ENCODE assay signal across 10 cellular contexts in genomic region chr19:38565686-38566105, GRCh38. TPM values are rescaled to one million over a fixed set of nuclear protein-coding genes. Genes with fewer than 3 reads are reported as not detected.
A peak's percentile ranks its signal among the peaks of the same experiment; 100 is the strongest.
DNase-seq lines count a peak whose midpoint lies in the region; ATAC-seq and TF ChIP-seq lines count a peak whose summit lies in the region.
"Had no signal": no experiment of that assay in that cellular context is flagged by ENCODE, and none has a peak within 500 bp of the region (broad histone marks: within the 10 kb centered on the region; RNA-seq: fewer than 3 reads in every experiment).

No MANE protein-coding gene starts in this region.

- H3K9ac ChIP-seq in mesenchymal stem cell (ENCODE audit: low read length), result no peak overlapping the region

- WGBS in mesenchymal stem cell, result 90% methylated on average over 22 of the region's 22 CpGs

- no peaks in the 10 kb centered on the region for H3K79me1 ChIP-seq in mesenchymal stem cell (replicated peaks; ENCODE audit: low read length, poor library complexity, severe bottlenecking)

- no peak overlapping the region for H3K27ac Mint-ChIP-seq in Calu3 (ENCODE audit: unreplicated experiment)
- no peak overlapping the region for H3K27ac Mint-ChIP-seq in activated T-helper 17 cell treated with anti-CD3 and anti-CD28 coated beads, Interleukin-2, amount 50 U/mL, for 72 hours
- no peak overlapping the region for H3K27ac Mint-ChIP-seq in HFFc6

- H2BK120ac ChIP-seq in mesenchymal stem cell (ENCODE audit: low read depth, low read length), result no peak overlapping the region

- no peaks in the 10 kb centered on the region for H3K79me2 ChIP-seq in ACC112 (ENCODE audit: control insufficient read depth, insufficient read depth, low read length, unreplicated experiment)

- H3K27ac ChIP-seq in ACC112 (ENCODE audit: low read depth, low read length), result no peak overlapping the region
- H3K27ac ChIP-seq in mesenchymal stem cell (ENCODE audit: low read length, poor library complexity, severe bottlenecking), result no peak overlapping the region
- H3K27ac ChIP-seq: dorsolateral prefrontal cortex had no signal

- no peak overlapping the region for H3K14ac ChIP-seq in mesenchymal stem cell (ENCODE audit: low read length in 2 of 2)

- H2AK5ac ChIP-seq in mesenchymal stem cell (ENCODE audit: low read length, severe bottlenecking), result no peak overlapping the region

- TF ChIP-seq CTCF in Calu3 (IDR thresholded peaks at IDR 0.05; ENCODE audit: unreplicated experiment) (no peak), HFFc6 (IDR thresholded peaks at IDR 0.05) (no peak)

- H3K23ac ChIP-seq in mesenchymal stem cell (ENCODE audit: low read length in 2 of 2), result no peak overlapping the region

- H4K91ac ChIP-seq in mesenchymal stem cell (ENCODE audit: low read length), result no peak overlapping the region

- H3K9me3 Mint-ChIP-seq in Calu3 (ENCODE audit: low read depth, unreplicated experiment), result no peaks in the 10 kb centered on the region
- H3K9me3 Mint-ChIP-seq in activated T-helper 17 cell treated with anti-CD3 and anti-CD28 coated beads, Interleukin-2, amount 50 U/mL, for 72 hours, result no peaks in the 10 kb centered on the region
- H3K9me3 Mint-ChIP-seq in HFFc6, result no peaks in the 10 kb centered on the region

- H3K4me3 ChIP-seq in ACC112 (ENCODE audit: low read depth, low read length), result peak overlapping the region; percentile 64
- no peak overlapping the region for H3K4me3 ChIP-seq in mesenchymal stem cell (ENCODE audit: insufficient read depth in 1 of 2, low read depth in 1 of 2, low read length in 2 of 2)

- H3K36me3 Mint-ChIP-seq in Calu3 (ENCODE audit: insufficient read depth, unreplicated experiment) (no peaks in the 10 kb centered on the region), HFFc6 (ENCODE audit: low read depth) (no peaks in the 10 kb centered on the region)
- H3K36me3 Mint-ChIP-seq in activated T-helper 17 cell treated with anti-CD3 and anti-CD28 coated beads, Interleukin-2, amount 50 U/mL, for 72 hours (ENCODE audit: low read depth), result peaks cover 20% of the 10 kb centered on the region

- intact Hi-C loops in Calu3 (cut with micrococcal nuclease; ENCODE audit: unreplicated experiment), result no loop called here

- DNase-seq in Calu3 (no peak), mesenchymal stem cell (no peak), NCI-H2029 (lab: John Stamatoyannopoulos, UW) (no peak), NCI-H2196 (lab: John Stamatoyannopoulos, UW; ENCODE audit: unreplicated experiment) (no peak), DMS153 treated with DMSO at 0.1 percent for 48 hours (lab: John Stamatoyannopoulos, UW; ENCODE audit: unreplicated experiment) (no peak), HFFc6 (no peak)
- DNase-seq: dorsolateral prefrontal cortex, T-helper 9 cell had no signal

- peaks cover 4% of the 10 kb centered on the region; the same call in 1 of the 2 replicates for H3K27me3 ChIP-seq in ACC112 (ENCODE audit: insufficient read depth, low read length)
- peaks cover 10 to 57% of the 10 kb centered on the region in 2 experiments for H3K27me3 ChIP-seq in mesenchymal stem cell (ENCODE audit: control insufficient read depth in 1 of 2, insufficient read depth in 1 of 2, low read length in 2 of 2)

- H3K4me1 Mint-ChIP-seq in Calu3 (ENCODE audit: low read depth, unreplicated experiment) (no peaks in the 10 kb centered on the region), HFFc6 (ENCODE audit: low read depth) (no peaks in the 10 kb centered on the region)
- peaks cover 10% of the 10 kb centered on the region for H3K4me1 Mint-ChIP-seq in activated T-helper 17 cell treated with anti-CD3 and anti-CD28 coated beads, Interleukin-2, amount 50 U/mL, for 72 hours

- H3K4me3 Mint-ChIP-seq in Calu3 (ENCODE audit: low read depth, unreplicated experiment), result peak overlapping the region; percentile 25
- peak overlapping the region; percentile 45 for H3K4me3 Mint-ChIP-seq in activated T-helper 17 cell treated with anti-CD3 and anti-CD28 coated beads, Interleukin-2, amount 50 U/mL, for 72 hours
- H3K4me3 Mint-ChIP-seq in HFFc6, result no peak overlapping the region

- H2BK5ac ChIP-seq in mesenchymal stem cell (ENCODE audit: low read depth, low read length, poor library complexity, severe bottlenecking), result no peak overlapping the region

- peak overlapping the region; percentile 23 for H2BK15ac ChIP-seq in mesenchymal stem cell (ENCODE audit: low read depth, poor library complexity, severe bottlenecking)

- no peak for ATAC-seq in activated T-helper 17 cell treated with anti-CD3 and anti-CD28 coated beads, Interleukin-2, amount 50 U/mL, for 72 hours (replicated peaks)

- no peaks in the 10 kb centered on the region for H3K9me3 ChIP-seq in mesenchymal stem cell (ENCODE audit: control insufficient read depth, low read length)

- H2AFZ ChIP-seq in ACC112 (ENCODE audit: low read length, unreplicated experiment) (peak overlapping the region; percentile 38), mesenchymal stem cell (ENCODE audit: low read depth, low read length) (no peak overlapping the region)

- no peaks in the 10 kb centered on the region for H3K36me3 ChIP-seq in ACC112 (ENCODE audit: insufficient read depth, low read length)
- H3K36me3 ChIP-seq in mesenchymal stem cell (ENCODE audit: control insufficient read depth in 1 of 2, insufficient read depth in 2 of 2, low read depth in 1 of 2, low read length in 2 of 2), result no peaks in the 10 kb centered on the region

- CTCF ChIA-PET in Calu3 (lab: Charles Lee), result no interaction called here

- H3K27me3 Mint-ChIP-seq in Calu3 (ENCODE audit: unreplicated experiment) (peaks cover 66% of the 10 kb centered on the region), HFFc6 (ENCODE audit: insufficient read depth) (peaks cover 42% of the 10 kb centered on the region)
- H3K27me3 Mint-ChIP-seq in activated T-helper 17 cell treated with anti-CD3 and anti-CD28 coated beads, Interleukin-2, amount 50 U/mL, for 72 hours, result peaks cover 3% of the 10 kb centered on the region

- no peak overlapping the region for H4K8ac ChIP-seq in mesenchymal stem cell (ENCODE audit: low read length)

- no peak overlapping the region for H3K4ac ChIP-seq in mesenchymal stem cell (ENCODE audit: low read depth in 1 of 2, low read length in 2 of 2)

- H3K4me1 ChIP-seq in ACC112 (ENCODE audit: control insufficient read depth, insufficient read depth, low read length, unreplicated experiment), result no peaks in the 10 kb centered on the region
- peaks cover 3% of the 10 kb centered on the region for H3K4me1 ChIP-seq in mesenchymal stem cell (ENCODE audit: control insufficient read depth, insufficient read depth, low read depth, low read length)

- no peak overlapping the region for H2BK12ac ChIP-seq in mesenchymal stem cell (ENCODE audit: low read length in 2 of 2)

- H3K18ac ChIP-seq in mesenchymal stem cell (ENCODE audit: low read depth in 1 of 2, low read length in 2 of 2), result no peak overlapping the region

- H3K4me2 ChIP-seq in mesenchymal stem cell (ENCODE audit: low read length, poor library complexity, severe bottlenecking), result no peak overlapping the region

- BruUV-seq in Calu3 (replicated peaks; lab: Mats Ljungman, UMichigan), result no TSS peak

RNA-seq across cellular contexts. Expression of gene MAP4K1, which starts 52.1 kb away (rescaled TPM):
- total RNA-seq in Calu3 (2022), result 1.2 TPM in 1 of 2 replicates, not detected in the other
- total RNA-seq in activated T-helper 17 cell treated with anti-CD3 and anti-CD28 coated beads, Interleukin-2, amount 50 U/mL, for 72 hours, result 100 to 1,000 TPM; 310 to 354 TPM
- 0.14 TPM for polyA plus RNA-seq in mesenchymal stem cell (2013, experiment 1 of 2)
- polyA plus RNA-seq in mesenchymal stem cell (2013, experiment 2 of 2), result 0.08 TPM
- total RNA-seq in HFFc6 (2021; fragmentation: NEBNext Ultra II Directional; extraction: Animal tissue kit (Norgen Biotek cat#: 25700)), result under 1 TPM in 3 of 6 experiments, not detected in 3; 0.27 to 0.74 (median 0.28) TPM

RNA-seq across cellular contexts. Expression of gene EIF3K, which starts 53.3 kb away (rescaled TPM):
- 334 and 338 TPM in 2 replicates for total RNA-seq in Calu3 (2022)
- total RNA-seq in activated T-helper 17 cell treated with anti-CD3 and anti-CD28 coated beads, Interleukin-2, amount 50 U/mL, for 72 hours, result 100 to 1,000 TPM; 172 to 301 TPM
- polyA plus RNA-seq in mesenchymal stem cell (2013, experiment 1 of 2), result 221 TPM
- 218 TPM for polyA plus RNA-seq in mesenchymal stem cell (2013, experiment 2 of 2)
- 100 to 1,000 TPM; 227 to 241 (median 238) TPM for total RNA-seq in HFFc6 (2021; fragmentation: NEBNext Ultra II Directional; extraction: Animal tissue kit (Norgen Biotek cat#: 25700))

Comparison
In these comparisons a context has a peak if more than half of its experiments do, and no peak if none do; other contexts are left out.
1. RNA of gene MAP4K1, which starts 52.1 kb away (total RNA-seq): 310 to 354 TPM in activated T-helper 17 cell treated with anti-CD3 and anti-CD28 coated beads, Interleukin-2, amount 50 U/mL, for 72 hours; 1.2 TPM in Calu3 and 0.27 to 0.74 TPM in HFFc6; every median in the first group is over 100 times any median in the second.